ENCODE assay signal across 1 cellular context in genomic region chr7:140367528-140367927, GRCh38.
TF ChIP-seq lines count a peak whose summit lies in the region.

No MANE protein-coding gene starts in this region.

TF ChIP-seq in K562, 482 proteins besides CTCF, POLR2A, EP300 and RAD21:
- TF ChIP-seq CEBPB (tag; IDR thresholded peaks at IDR 0.05), result peak; percentile 53; the same call in 1 of the 2 replicates
- no peak for TF ChIP-seq CEBPG (CRISPR knock-in tag; IDR thresholded peaks at IDR 0.05)
- peak in 1 of 2 experiments; percentile 32; a peak in 1 of 4 replicates for TF ChIP-seq CEBPG (tag; conservative IDR thresholded peaks at IDR 0.05 in 1 of 2, IDR thresholded peaks at IDR 0.05 in 1 of 2)
- TF ChIP-seq ZBTB11 (CRISPR knock-in tag; IDR thresholded peaks at IDR 0.05), result no peak
